8 cellular contexts compared by ENCODE assay signal in the genomic region with DNA sequence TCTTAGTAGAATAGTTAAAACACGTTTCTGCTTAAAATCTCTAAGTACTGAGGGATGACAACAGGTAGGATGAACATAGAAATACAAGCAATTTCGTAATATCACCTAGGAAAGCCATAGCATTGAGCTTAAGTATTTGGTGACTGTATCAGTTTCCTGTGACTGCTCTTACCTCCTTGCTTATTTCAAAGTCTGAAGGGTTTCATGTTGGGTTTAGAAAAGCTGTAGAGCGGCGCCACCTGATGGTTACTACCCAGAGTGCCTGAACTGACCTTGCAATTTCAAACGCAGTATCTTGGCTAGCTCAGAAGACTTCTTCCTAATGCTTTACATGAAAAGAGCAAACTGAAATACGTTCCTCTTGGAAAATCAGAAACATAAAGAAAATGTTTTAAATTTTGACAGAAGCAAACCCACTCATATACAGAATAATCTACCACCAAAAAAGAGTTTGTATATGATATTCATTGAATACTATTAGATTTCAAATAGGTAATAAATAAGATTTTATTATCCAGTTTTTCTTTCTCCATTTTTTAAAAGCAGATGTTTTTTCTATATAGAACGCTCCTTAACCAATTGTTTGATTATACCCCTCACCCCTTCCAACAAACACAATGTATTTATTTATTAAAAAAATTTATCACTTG.
DNase-seq lines count a peak whose midpoint lies in the region; ATAC-seq and TF ChIP-seq lines count a peak whose summit lies in the region.

No MANE protein-coding gene starts in this region.

- H3K9me3 ChIP-seq in esophagus muscularis mucosa (no peaks in the 10 kb centered on the region), testis (no peaks in the 10 kb centered on the region)

- 56% methylated on average over 7 of the region's 7 CpGs for WGBS in esophagus muscularis mucosa
- 66 to 74% methylated on average over 7 of the region's 7 CpGs for WGBS in testis, 2 donors

- DNase-seq in EL (peak; percentile 53), NOMO-1 treated with DMSO at 0.1 percent for 48 hours (lab: John Stamatoyannopoulos, UW; ENCODE audit: unreplicated experiment) (peak; percentile 90), esophagus muscularis mucosa (ENCODE audit: extremely low spot score) (no peak), testis (peak; percentile 55), DMS79 treated with DMSO at 0.1 percent for 48 hours (lab: John Stamatoyannopoulos, UW) (no peak)
- DNase-seq in activated CD8-positive, alpha-beta memory T cell treated with anti-CD3 and anti-CD28 coated beads, Interleukin-2, amount 10 ng/mL, durations not matched to agents 7 days and 5 days: peak; percentile 87
- DNase-seq in natural killer cell treated with Interleukin-12 subunit alpha and Interleukin-12 subunit beta and Interleukin-15 and Interleukin-18, amount 100 ng/mL, for 72 hours (ENCODE audit: low spot score): peak; percentile 81

- no peak for TF ChIP-seq EP300 in esophagus muscularis mucosa (IDR thresholded peaks at IDR 0.05)

- CTCF ChIA-PET in activated CD8-positive, alpha-beta memory T cell treated with anti-CD3 and anti-CD28 coated beads, Interleukin-2, amount 10 ng/mL, durations not matched to agents 7 days and 5 days (lab: Charles Lee): interaction anchor here (0.6 to 10.1 kb wide), 49 partner anchors 10 to 439 kb away, joined by 3 to 119 read pairs (median 4); a partner anchor contains a TSS

- peaks cover 6% of the 10 kb centered on the region for H3K36me3 Mint-ChIP-seq in activated CD8-positive, alpha-beta memory T cell treated with anti-CD3 and anti-CD28 coated beads, Interleukin-2, amount 10 ng/mL, durations not matched to agents 7 days and 5 days
- peaks cover 7% of the 10 kb centered on the region for H3K36me3 Mint-ChIP-seq in natural killer cell treated with Interleukin-12 subunit alpha and Interleukin-12 subunit beta and Interleukin-15 and Interleukin-18, amount 100 ng/mL, for 72 hours

- H3K4me3 Mint-ChIP-seq in activated CD8-positive, alpha-beta memory T cell treated with anti-CD3 and anti-CD28 coated beads, Interleukin-2, amount 10 ng/mL, durations not matched to agents 7 days and 5 days: no peak overlapping the region
- H3K4me3 Mint-ChIP-seq in natural killer cell treated with Interleukin-12 subunit alpha and Interleukin-12 subunit beta and Interleukin-15 and Interleukin-18, amount 100 ng/mL, for 72 hours: no peak overlapping the region

- H3K4me3 ChIP-seq in esophagus muscularis mucosa: no peak overlapping the region
- no peak overlapping the region for H3K4me3 ChIP-seq in testis

- H3K36me3 ChIP-seq in esophagus muscularis mucosa (no peaks in the 10 kb centered on the region), testis (ENCODE audit: low read depth, missing control alignments) (no peaks in the 10 kb centered on the region)

- intact Hi-C loops in esophagus muscularis mucosa (cut with DNase I) (loop anchor here (5.0 kb wide), 1 partner anchor 161 kb away; no protein-coding TSS in a partner anchor), testis (cut with DNase I; ENCODE audit: low total_unique reads) (loop anchor here (10.0 kb wide), 1 partner anchor 163 kb away; no protein-coding TSS in a partner anchor)

- H3K27ac ChIP-seq in esophagus muscularis mucosa (replicated peaks in 1 of 4) (no peak overlapping the region), testis (no peak overlapping the region)

- peaks cover 33% of the 10 kb centered on the region for H3K4me1 Mint-ChIP-seq in activated CD8-positive, alpha-beta memory T cell treated with anti-CD3 and anti-CD28 coated beads, Interleukin-2, amount 10 ng/mL, durations not matched to agents 7 days and 5 days
- H3K4me1 Mint-ChIP-seq in natural killer cell treated with Interleukin-12 subunit alpha and Interleukin-12 subunit beta and Interleukin-15 and Interleukin-18, amount 100 ng/mL, for 72 hours (ENCODE audit: low read depth in 2 of 2): peaks cover 38 to 39% of the 10 kb centered on the region in 2 donors

- H3K4me1 ChIP-seq in esophagus muscularis mucosa: peaks cover 3 to 25% (median 18%) of the 10 kb centered on the region in 4 donors
- no peaks in the 10 kb centered on the region for H3K4me1 ChIP-seq in testis

- peak; percentile 70 for ATAC-seq in HG02610 (IDR thresholded peaks at IDR 0.05; ENCODE audit: unreplicated experiment)
- peak; percentile 89 for ATAC-seq in activated CD8-positive, alpha-beta memory T cell treated with anti-CD3 and anti-CD28 coated beads, Interleukin-2, amount 10 ng/mL, durations not matched to agents 7 days and 5 days
- peak; percentile 86 to 88 for ATAC-seq in natural killer cell treated with Interleukin-12 subunit alpha and Interleukin-12 subunit beta and Interleukin-15 and Interleukin-18, amount 100 ng/mL, for 72 hours

- peak in 2 of 3 experiments; percentile 42 for TF ChIP-seq CTCF in esophagus muscularis mucosa (IDR thresholded peaks at IDR 0.05)
- peak in 1 of 3 experiments; percentile 39 for TF ChIP-seq CTCF in testis (IDR thresholded peaks at IDR 0.05)

- H3K9me3 Mint-ChIP-seq in activated CD8-positive, alpha-beta memory T cell treated with anti-CD3 and anti-CD28 coated beads, Interleukin-2, amount 10 ng/mL, durations not matched to agents 7 days and 5 days (ENCODE audit: low read depth): no peaks in the 10 kb centered on the region
- no peaks in the 10 kb centered on the region for H3K9me3 Mint-ChIP-seq in natural killer cell treated with Interleukin-12 subunit alpha and Interleukin-12 subunit beta and Interleukin-15 and Interleukin-18, amount 100 ng/mL, for 72 hours

- no peak for TF ChIP-seq POLR2A in esophagus muscularis mucosa (IDR thresholded peaks at IDR 0.05; ENCODE audit: low read depth)
- TF ChIP-seq POLR2A in testis (IDR thresholded peaks at IDR 0.05): no peak

- peak overlapping the region; percentile 39 for H3K27ac Mint-ChIP-seq in activated CD8-positive, alpha-beta memory T cell treated with anti-CD3 and anti-CD28 coated beads, Interleukin-2, amount 10 ng/mL, durations not matched to agents 7 days and 5 days
- H3K27ac Mint-ChIP-seq in natural killer cell treated with Interleukin-12 subunit alpha and Interleukin-12 subunit beta and Interleukin-15 and Interleukin-18, amount 100 ng/mL, for 72 hours: peak overlapping the region; percentile 62 to 64

- H3K27me3 ChIP-seq in esophagus muscularis mucosa (no peaks in the 10 kb centered on the region), testis (no peaks in the 10 kb centered on the region)

- H3K27me3 Mint-ChIP-seq in activated CD8-positive, alpha-beta memory T cell treated with anti-CD3 and anti-CD28 coated beads, Interleukin-2, amount 10 ng/mL, durations not matched to agents 7 days and 5 days: no peaks in the 10 kb centered on the region
- H3K27me3 Mint-ChIP-seq in natural killer cell treated with Interleukin-12 subunit alpha and Interleukin-12 subunit beta and Interleukin-15 and Interleukin-18, amount 100 ng/mL, for 72 hours: no peaks in the 10 kb centered on the region

Comparison
In these comparisons a context has a peak if more than half of its experiments do, and no peak if none do; other contexts are left out.
1. DNase-seq: peak in EL (single experiment), NOMO-1 treated with DMSO at 0.1 percent for 48 hours (single experiment), activated CD8-positive, alpha-beta memory T cell treated with anti-CD3 and anti-CD28 coated beads, Interleukin-2, amount 10 ng/mL, durations not matched to agents 7 days and 5 days (single experiment), natural killer cell treated with Interleukin-12 subunit alpha and Interleukin-12 subunit beta and Interleukin-15 and Interleukin-18, amount 100 ng/mL, for 72 hours (single experiment) and testis (single experiment); none in esophagus muscularis mucosa (single experiment) and DMS79 treated with DMSO at 0.1 percent for 48 hours (single experiment).
2. Peak in every context shown above with its lines, with median percentiles within 50 percentile points of each other: ATAC-seq.